20 cellular contexts compared by ENCODE assay signal in genomic region chr11:132168326-132168725, GRCh38.
A peak's percentile ranks its signal among the peaks of the same experiment; 100 is the strongest.
DNase-seq lines count a peak whose midpoint lies in the region; ATAC-seq and TF ChIP-seq lines count a peak whose summit lies in the region.
"Had no signal": no experiment of that assay in that cellular context is flagged by ENCODE, and none has a peak within 500 bp of the region (broad histone marks: within the 10 kb centered on the region; RNA-seq: fewer than 3 reads in every experiment).

No MANE protein-coding gene starts in this region.

- DNase-seq in G401 (ENCODE audit: low spot score) (peak; percentile 74), cerebellar cortex (ENCODE audit: low spot score) (peak; percentile 71), retina (peak; percentile 40), psoas muscle (no peak)
- DNase-seq: 8988T; ACHN; BE2C; CD4-positive, alpha-beta memory T cell; CD4-positive, CD25-positive, alpha-beta regulatory T cell; CD8-positive, alpha-beta memory T cell; COR-L47; DMS 273 treated with DMSO at 0.1 percent for 48 hours; DMS153; DMS53; DMS79; DND-41; EL; GF-D8 had no signal

- H3K27me3 ChIP-seq in psoas muscle (ENCODE audit: insufficient read depth in 3 of 3, low read length in 2 of 3) = no peaks in the 10 kb centered on the region
- H3K27me3 ChIP-seq: BE2C, BLaER1 had no signal

- H3K9me3 ChIP-seq in psoas muscle = no peaks in the 10 kb centered on the region
- H3K9me3 ChIP-seq: BE2C, BLaER1 had no signal

- TF ChIP-seq CTCF in psoas muscle (IDR thresholded peaks at IDR 0.05) = no peak

- no peak overlapping the region for H3K27ac ChIP-seq in psoas muscle
- H3K27ac ChIP-seq: BLaER1 had no signal

- in situ Hi-C loops in G401 (cut with HindIII; ENCODE audit: low sequenced_read_pairs) = no loop called here

- no peaks in the 10 kb centered on the region for H3K36me3 ChIP-seq in psoas muscle (ENCODE audit: insufficient read depth in 1 of 2, low read depth in 1 of 2)
- H3K36me3 ChIP-seq: BE2C, BLaER1 had no signal

- 8 to 18% (median 17%) methylated on average over 1 of the region's 1 CpG for WGBS in psoas muscle, 3 donors

- H3K4me1 ChIP-seq in psoas muscle = no peaks in the 10 kb centered on the region
- H3K4me1 ChIP-seq: BE2C, BLaER1 had no signal

- no peak for ATAC-seq in psoas muscle
- no peak for ATAC-seq in HG03135 (IDR thresholded peaks at IDR 0.05; ENCODE audit: unreplicated experiment)

- no peak overlapping the region for H3K4me3 ChIP-seq in psoas muscle
- H3K4me3 ChIP-seq: BLaER1 had no signal

- intact Hi-C loops in psoas muscle (cut with DNase I) = no loop called here

Comparison
In these comparisons a context has a peak if more than half of its experiments do, and no peak if none do; other contexts are left out.
1. DNase-seq: peak in G401 (single experiment), cerebellar cortex (single experiment) and retina (single experiment); none in psoas muscle (0 of 2).